Comparison of ENCODE assay signal across 18 cellular contexts in genomic region chr6:15207923-15208322, GRCh38. TPM values are rescaled to one million over a fixed set of nuclear protein-coding genes. Genes with fewer than 3 reads are reported as not detected.
DNase-seq lines count a peak whose midpoint lies in the region; ATAC-seq and TF ChIP-seq lines count a peak whose summit lies in the region.
"Had no signal": no experiment of that assay in that cellular context is flagged by ENCODE, and none has a peak within 500 bp of the region (broad histone marks: within the 10 kb centered on the region; RNA-seq: fewer than 3 reads in every experiment).

No MANE protein-coding gene starts in this region.

- H3K27ac ChIP-seq in iPS-18a (ENCODE audit: low read length): peak overlapping the region; percentile 38
- H3K27ac ChIP-seq: left lung, RWPE1, tibial artery had no signal

- H3K36me3 ChIP-seq in iPS-18a (ENCODE audit: control insufficient read depth, low read depth, low read length): no peaks in the 10 kb centered on the region
- H3K36me3 ChIP-seq: left lung, tibial artery had no signal

- ATAC-seq in HG02763 (IDR thresholded peaks at IDR 0.05; ENCODE audit: unreplicated experiment): no peak
- no peak for ATAC-seq in HG02840 (IDR thresholded peaks at IDR 0.05; ENCODE audit: low FRiP score, unreplicated experiment)
- ATAC-seq: left lung; naive thymus-derived CD4-positive, alpha-beta T cell; T-helper 17 cell had no signal

- TF ChIP-seq CTCF in HFFc6 (IDR thresholded peaks at IDR 0.05) (no peak), astrocyte of the spinal cord (IDR thresholded peaks at IDR 0.05; ENCODE audit: low read depth, low read length) (no peak)

- peaks cover 28% of the 10 kb centered on the region for H3K4me1 Mint-ChIP-seq in HFFc6 (ENCODE audit: low read depth)
- H3K4me1 Mint-ChIP-seq: naive thymus-derived CD4-positive, alpha-beta T cell had no signal

- H3K9ac ChIP-seq in iPS-18a (ENCODE audit: low read length): no peak overlapping the region

- no peaks in the 10 kb centered on the region for H3K9me3 Mint-ChIP-seq in HFFc6

- no peak overlapping the region; the same call in 1 of the 2 replicates for H3K4me3 Mint-ChIP-seq in HFFc6
- H3K4me3 Mint-ChIP-seq: activated CD4-positive, alpha-beta T cell treated with anti-CD3 and anti-CD28 coated beads, Interleukin-2, amount 10 ng/mL, durations not matched to agents 24 days and 14 days; naive thymus-derived CD4-positive, alpha-beta T cell; T-helper 17 cell had no signal

- in situ Hi-C loops in astrocyte of the spinal cord (cut with HindIII; ENCODE audit: low sequenced_read_pairs): no loop called here

- no peaks in the 10 kb centered on the region for H3K9me3 ChIP-seq in iPS-18a (ENCODE audit: control insufficient read depth, low read depth, low read length)
- H3K9me3 ChIP-seq: left lung, tibial artery had no signal

- H3K27me3 Mint-ChIP-seq in HFFc6 (ENCODE audit: insufficient read depth): no peaks in the 10 kb centered on the region
- H3K27me3 Mint-ChIP-seq: activated CD4-positive, alpha-beta T cell treated with anti-CD3 and anti-CD28 coated beads, Interleukin-2, amount 10 ng/mL, durations not matched to agents 24 days and 14 days; naive thymus-derived CD4-positive, alpha-beta T cell; T-helper 17 cell had no signal

- H3K4me3 ChIP-seq in astrocyte of the spinal cord (ENCODE audit: low read depth, low read length): no peak overlapping the region
- H3K4me3 ChIP-seq in iPS-18a (ENCODE audit: low read length): no peak overlapping the region
- H3K4me3 ChIP-seq: left lung, tibial artery had no signal

- H3K36me3 Mint-ChIP-seq in HFFc6 (ENCODE audit: low read depth): no peaks in the 10 kb centered on the region
- H3K36me3 Mint-ChIP-seq: naive thymus-derived CD4-positive, alpha-beta T cell had no signal

- H3K27me3 ChIP-seq in iPS-18a (ENCODE audit: control insufficient read depth, insufficient read depth, low read length): no peaks in the 10 kb centered on the region
- H3K27me3 ChIP-seq: left lung, tibial artery had no signal

- peaks cover 16% of the 10 kb centered on the region for H3K4me1 ChIP-seq in iPS-18a (ENCODE audit: control insufficient read depth, low read depth, low read length)
- H3K4me1 ChIP-seq: left lung, tibial artery had no signal

- peak overlapping the region; percentile 38; the same call in 1 of the 2 replicates for H3K27ac Mint-ChIP-seq in HFFc6
- H3K27ac Mint-ChIP-seq: activated CD4-positive, alpha-beta T cell treated with anti-CD3 and anti-CD28 coated beads, Interleukin-2, amount 10 ng/mL, durations not matched to agents 24 days and 14 days; naive thymus-derived CD4-positive, alpha-beta T cell; T-helper 17 cell had no signal

- DNase-seq in AG20443 (ENCODE audit: low spot score) (peak; percentile 20), HFFc6 (peak; percentile 4), astrocyte of the spinal cord (ENCODE audit: low read depth, low spot score) (peak; percentile 43), Kasumi-1 (lab: John Stamatoyannopoulos, UW) (no peak)
- DNase-seq in activated CD8-positive, alpha-beta memory T cell treated with anti-CD3 and anti-CD28 coated beads, Interleukin-2, amount 50 U/mL, for 4 hours: no peak
- DNase-seq: activated CD4-positive, alpha-beta T cell treated with anti-CD3 and anti-CD28 coated beads, Interleukin-2, amount 10 ng/mL, durations not matched to agents 24 days and 14 days; aorta; KG1; left lung; naive thymus-derived CD4-positive, alpha-beta T cell; NCI-H1694 treated with DMSO at 0.1 percent for 48 hours; NCI-H526 treated with DMSO at 0.1 percent for 48 hours; T-helper 17 cell; tibial artery had no signal

RNA-seq across cellular contexts. Expression of gene JARID2, which starts 37.9 kb away (rescaled TPM):
- 10 to 100 TPM in 1 of 6 experiments, 1 to 10 TPM in 5; 8.3 to 10.1 (median 9.5) TPM for total RNA-seq in HFFc6 (2021; fragmentation: NEBNext Ultra II Directional; extraction: Animal tissue kit (Norgen Biotek cat#: 25700))

Comparison
In these comparisons a context has a peak if more than half of its experiments do, and no peak if none do; other contexts are left out.
1. DNase-seq: peak in AG20443 (single experiment), HFFc6 (single experiment) and astrocyte of the spinal cord (single experiment); none in activated CD8-positive, alpha-beta memory T cell treated with anti-CD3 and anti-CD28 coated beads, Interleukin-2, amount 50 U/mL, for 4 hours (single experiment) and Kasumi-1 (0 of 2).